ENCODE assay signal across 8 cellular contexts in genomic region chr20:728022-728944, GRCh38.
DNase-seq lines count a peak whose midpoint lies in the region; ATAC-seq and TF ChIP-seq lines count a peak whose summit lies in the region.

No MANE protein-coding gene starts in this region.

- TF ChIP-seq EP300 in Ishikawa (IDR thresholded peaks at IDR 0.05; ENCODE audit: borderline replicate concordance): no peak

- H3K4me1 ChIP-seq in iPS-15b (ENCODE audit: control insufficient read depth, insufficient read depth, low read length): peaks cover 3% of the 10 kb centered on the region

- H3K4me3 ChIP-seq in SK-N-MC (peak overlapping the region; percentile 78), iPS-15b (ENCODE audit: low read depth, low read length) (peak overlapping the region; percentile 37)

- no peaks in the 10 kb centered on the region for H3K36me3 ChIP-seq in SK-N-MC (ENCODE audit: insufficient read depth, low read length)
- no peaks in the 10 kb centered on the region for H3K36me3 ChIP-seq in iPS-15b (ENCODE audit: control insufficient read depth, insufficient read depth, low read length)

- peaks cover 19% of the 10 kb centered on the region for H3K27me3 ChIP-seq in iPS-15b (ENCODE audit: control insufficient read depth, insufficient read depth, low read length)

- H3K9ac ChIP-seq in SK-N-MC (ENCODE audit: insufficient read length): peak overlapping the region; percentile 51
- H3K9ac ChIP-seq in iPS-15b (ENCODE audit: low read depth, low read length): peak overlapping the region; percentile 24

- peak; percentile 47 for DNase-seq in COR-L47 (lab: John Stamatoyannopoulos, UW)
- no peak for DNase-seq in SK-N-MC (ENCODE audit: low read depth, low spot score)
- DNase-seq in amygdala (lab: John Stamatoyannopoulos, UW): peak in 31 of 56 donors; percentile 4 to 68 (median 31)
- DNase-seq in stimulated activated CD4-positive, alpha-beta T cell treated with anti-CD3 and anti-CD28 coated beads, Interleukin-12 subunit alpha, Interleukin-12 subunit beta, amount 100 ng/mL, for 4 hours: peak; percentile 58
- DNase-seq in GF-D8 (lab: John Stamatoyannopoulos, UW): no peak

- no peak for ATAC-seq in HG03039 (IDR thresholded peaks at IDR 0.05; ENCODE audit: unreplicated experiment)

- no peak overlapping the region for H3K27ac ChIP-seq in SK-N-MC

- H3K9me3 ChIP-seq in SK-N-MC (ENCODE audit: low read depth, low read length) (no peaks in the 10 kb centered on the region), iPS-15b (ENCODE audit: control insufficient read depth, insufficient read depth, low read length) (no peaks in the 10 kb centered on the region)

- TF ChIP-seq RAD21 in Ishikawa (IDR thresholded peaks at IDR 0.05; ENCODE audit: low read depth): peak; percentile 60

TF ChIP-seq in Ishikawa, 13 proteins besides CTCF, POLR2A, EP300 and RAD21:
- TF ChIP-seq EGR1 (IDR thresholded peaks at IDR 0.05) (no peak), CREB1 (IDR thresholded peaks at IDR 0.05; ENCODE audit: low read depth) (no peak), USF1 (IDR thresholded peaks at IDR 0.05) (no peak), ZBTB7A (IDR thresholded peaks at IDR 0.05; ENCODE audit: low read depth) (peak; percentile 39; the same call in 1 of the 2 replicates)

Comparison
In these comparisons a context has a peak if more than half of its experiments do, and no peak if none do; other contexts are left out.
1. DNase-seq: peak in COR-L47 (single experiment), amygdala (31 of 56) and stimulated activated CD4-positive, alpha-beta T cell treated with anti-CD3 and anti-CD28 coated beads, Interleukin-12 subunit alpha, Interleukin-12 subunit beta, amount 100 ng/mL, for 4 hours (single experiment); none in SK-N-MC (single experiment) and GF-D8 (single experiment).